ENCODE assay signal across 24 cellular contexts in genomic region chr1:1245178-1245839, GRCh38. TPM values are rescaled to one million over a fixed set of nuclear protein-coding genes. Genes with fewer than 3 reads are reported as not detected.
"Had no signal": no experiment of that assay in that cellular context is flagged by ENCODE, and none has a peak within 500 bp of the region (broad histone marks: within the 10 kb centered on the region; RNA-seq: fewer than 3 reads in every experiment).

No MANE protein-coding gene starts in this region.

- H3K36me3 ChIP-seq: left ventricle myocardium inferior, neutrophil, right lobe of liver, transverse colon, uterus, WERI-Rb-1 had no signal

- H3K27ac Mint-ChIP-seq: activated naive CD8-positive, alpha-beta T cell treated with anti-CD3 and anti-CD28 coated beads for 36 hours; natural killer cell; stimulated activated effector memory CD8-positive, alpha-beta T cell treated with anti-CD3 and anti-CD28 coated beads, Interleukin-12 subunit alpha, Interleukin-12 subunit beta, amount 100 ng/mL, for 72 hours had no signal

- H3K27me3 Mint-ChIP-seq: activated naive CD8-positive, alpha-beta T cell treated with anti-CD3 and anti-CD28 coated beads for 36 hours had no signal

- H3K4me3 Mint-ChIP-seq: activated naive CD8-positive, alpha-beta T cell treated with anti-CD3 and anti-CD28 coated beads for 36 hours; natural killer cell; stimulated activated effector memory CD8-positive, alpha-beta T cell treated with anti-CD3 and anti-CD28 coated beads, Interleukin-12 subunit alpha, Interleukin-12 subunit beta, amount 100 ng/mL, for 72 hours had no signal

- H3K9me3 ChIP-seq: esophagus muscularis mucosa, left ventricle myocardium inferior, neutrophil, right lobe of liver, transverse colon, uterus had no signal

- FAIRE-seq: bronchial epithelial cell, frontal cortex, TTC549 had no signal

- H3K36me3 Mint-ChIP-seq: natural killer cell; stimulated activated effector memory CD8-positive, alpha-beta T cell treated with anti-CD3 and anti-CD28 coated beads, Interleukin-12 subunit alpha, Interleukin-12 subunit beta, amount 100 ng/mL, for 72 hours had no signal

- H3K4me1 ChIP-seq: right lobe of liver had no signal

- H3K27ac ChIP-seq: coronary artery, esophagus muscularis mucosa, hepatocyte, left ventricle myocardium inferior, neutrophil, right lobe of liver, transverse colon, uterus, WERI-Rb-1 had no signal

- H3K9me3 Mint-ChIP-seq: activated naive CD8-positive, alpha-beta T cell treated with anti-CD3 and anti-CD28 coated beads for 36 hours; natural killer cell; stimulated activated effector memory CD8-positive, alpha-beta T cell treated with anti-CD3 and anti-CD28 coated beads, Interleukin-12 subunit alpha, Interleukin-12 subunit beta, amount 100 ng/mL, for 72 hours had no signal

- H3K4me3 ChIP-seq: coronary artery, hepatocyte, right lobe of liver, transverse colon, uterus had no signal

- DNase-seq: activated CD4-positive, alpha-beta T cell treated with anti-CD3 and anti-CD28 coated beads for 1 hour; activated CD4-positive, alpha-beta T cell treated with anti-CD3 and anti-CD28 coated beads, Interleukin-2, amount 50 U/mL, for 4 hours; activated CD8-positive, alpha-beta memory T cell treated with anti-CD3 and anti-CD28 coated beads for 24 hours; activated naive CD4-positive, alpha-beta T cell treated with Interleukin-2 at 50 U/mL for 16 hours; activated naive CD8-positive, alpha-beta T cell treated with anti-CD3 and anti-CD28 coated beads for 36 hours; activated T-cell treated with anti-CD3 and anti-CD28 coated beads, Interleukin-2, amount 50 U/mL, for 48 hours; glutamatergic neuron; kidney glomerular epithelial cell; left ventricle myocardium inferior; natural killer cell; stimulated activated CD4-positive, alpha-beta T cell treated with anti-CD3 and anti-CD28 coated beads, Interleukin-2, amount 100 ng/mL, for 24 hours; transverse colon; uterus; WERI-Rb-1 had no signal

- ATAC-seq: natural killer cell; right lobe of liver; stimulated activated effector memory CD8-positive, alpha-beta T cell treated with anti-CD3 and anti-CD28 coated beads, Interleukin-12 subunit alpha, Interleukin-12 subunit beta, amount 100 ng/mL, for 72 hours had no signal

- H3K27me3 ChIP-seq: right lobe of liver had no signal

RNA-seq across cellular contexts. Expression of gene C1QTNF12, which starts 1.2 kb away (rescaled TPM):
- total RNA-seq: frontal cortex had no signal

RNA-seq across cellular contexts. Expression of gene TNFRSF4, which starts 31.4 kb away (rescaled TPM):
- total RNA-seq: bronchial epithelial cell, frontal cortex, hepatocyte, temporal lobe had no signal
- polyA plus RNA-seq: hepatocyte had no signal
